In the genomic region with DNA sequence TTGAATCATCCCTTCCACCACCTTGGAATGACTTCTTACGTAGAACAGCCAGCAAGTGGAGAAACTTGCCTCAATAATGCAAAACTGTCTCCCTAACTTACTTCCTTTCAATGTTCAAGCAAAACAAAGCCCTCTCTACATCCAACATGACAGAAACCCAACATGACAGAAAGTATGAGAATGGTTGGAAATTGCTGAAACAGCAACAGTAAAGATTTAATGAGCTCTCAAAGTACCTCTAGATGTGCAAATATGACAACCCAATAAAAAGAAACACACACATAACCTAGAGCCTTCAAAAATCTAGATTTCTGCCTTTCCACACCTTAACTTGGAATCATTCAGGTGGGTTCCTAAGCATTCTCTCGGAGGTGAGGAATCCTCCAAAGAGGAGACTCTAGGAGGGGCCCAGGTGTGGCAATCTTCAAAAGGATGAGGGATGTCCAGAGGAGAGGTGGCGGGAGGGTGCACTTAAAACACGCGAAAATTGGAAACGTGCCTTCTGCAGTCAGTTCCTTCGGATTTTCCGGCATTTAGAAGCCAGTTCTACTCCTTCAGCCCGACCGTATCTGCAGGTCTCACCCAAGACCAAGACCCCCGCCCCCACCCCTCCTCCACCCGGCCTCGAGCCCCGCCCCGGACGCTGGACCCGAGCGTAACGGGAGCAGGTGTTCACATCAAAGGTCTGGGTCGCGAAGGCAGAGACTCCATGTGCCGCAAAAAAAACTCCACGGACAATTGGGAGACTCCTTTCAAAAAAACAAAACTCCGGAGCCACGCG, we compare ENCODE assay signal across 1 cellular context.
TF ChIP-seq lines count a peak whose summit lies in the region.

No MANE protein-coding gene starts in this region.

TF ChIP-seq in K562, 482 proteins besides CTCF, POLR2A, EP300 and RAD21:
- TF ChIP-seq, protein P1, sequence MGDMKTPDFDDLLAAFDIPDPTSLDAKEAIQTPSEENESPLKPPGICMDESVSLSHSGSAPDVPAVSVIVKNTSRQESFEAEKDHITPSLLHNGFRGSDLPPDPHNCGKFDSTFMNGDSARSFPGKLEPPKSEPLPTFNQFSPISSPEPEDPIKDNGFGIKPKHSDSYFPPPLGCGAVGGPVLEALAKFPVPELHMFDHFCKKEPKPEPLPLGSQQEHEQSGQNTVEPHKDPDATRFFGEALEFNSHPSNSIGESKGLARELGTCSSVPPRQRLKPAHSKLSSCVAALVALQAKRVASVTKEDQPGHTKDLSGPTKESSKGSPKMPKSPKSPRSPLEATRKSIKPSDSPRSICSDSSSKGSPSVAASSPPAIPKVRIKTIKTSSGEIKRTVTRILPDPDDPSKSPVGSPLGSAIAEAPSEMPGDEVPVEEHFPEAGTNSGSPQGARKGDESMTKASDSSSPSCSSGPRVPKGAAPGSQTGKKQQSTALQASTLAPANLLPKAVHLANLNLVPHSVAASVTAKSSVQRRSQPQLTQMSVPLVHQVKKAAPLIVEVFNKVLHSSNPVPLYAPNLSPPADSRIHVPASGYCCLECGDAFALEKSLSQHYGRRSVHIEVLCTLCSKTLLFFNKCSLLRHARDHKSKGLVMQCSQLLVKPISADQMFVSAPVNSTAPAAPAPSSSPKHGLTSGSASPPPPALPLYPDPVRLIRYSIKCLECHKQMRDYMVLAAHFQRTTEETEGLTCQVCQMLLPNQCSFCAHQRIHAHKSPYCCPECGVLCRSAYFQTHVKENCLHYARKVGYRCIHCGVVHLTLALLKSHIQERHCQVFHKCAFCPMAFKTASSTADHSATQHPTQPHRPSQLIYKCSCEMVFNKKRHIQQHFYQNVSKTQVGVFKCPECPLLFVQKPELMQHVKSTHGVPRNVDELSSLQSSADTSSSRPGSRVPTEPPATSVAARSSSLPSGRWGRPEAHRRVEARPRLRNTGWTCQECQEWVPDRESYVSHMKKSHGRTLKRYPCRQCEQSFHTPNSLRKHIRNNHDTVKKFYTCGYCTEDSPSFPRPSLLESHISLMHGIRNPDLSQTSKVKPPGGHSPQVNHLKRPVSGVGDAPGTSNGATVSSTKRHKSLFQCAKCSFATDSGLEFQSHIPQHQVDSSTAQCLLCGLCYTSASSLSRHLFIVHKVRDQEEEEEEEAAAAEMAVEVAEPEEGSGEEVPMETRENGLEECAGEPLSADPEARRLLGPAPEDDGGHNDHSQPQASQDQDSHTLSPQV (IDR thresholded peaks at IDR 0.05): 0 out of 2 replicates have a peak, but pooled peaks have one; percentile 90
- TF ChIP-seq C11orf30 (IDR thresholded peaks at IDR 0.05; ENCODE audit: low read depth): peak; percentile 80
- TF ChIP-seq, protein P2, sequence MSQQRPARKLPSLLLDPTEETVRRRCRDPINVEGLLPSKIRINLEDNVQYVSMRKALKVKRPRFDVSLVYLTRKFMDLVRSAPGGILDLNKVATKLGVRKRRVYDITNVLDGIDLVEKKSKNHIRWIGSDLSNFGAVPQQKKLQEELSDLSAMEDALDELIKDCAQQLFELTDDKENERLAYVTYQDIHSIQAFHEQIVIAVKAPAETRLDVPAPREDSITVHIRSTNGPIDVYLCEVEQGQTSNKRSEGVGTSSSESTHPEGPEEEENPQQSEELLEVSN (IDR thresholded peaks at IDR 0.05; ENCODE audit: borderline replicate concordance in 1 of 2, extremely low read depth in 1 of 2, insufficient read depth in 1 of 2, insufficient read length in 1 of 2, low read depth in 1 of 2, low read length in 1 of 2, poor library complexity in 1 of 2, severe bottlenecking in 1 of 2): peak; percentile 40 to 89
- peak; percentile 33; the same call in 1 of the 2 replicates for TF ChIP-seq RB1 (IDR thresholded peaks at IDR 0.05; ENCODE audit: low read depth)
- TF ChIP-seq TCF7 (IDR thresholded peaks at IDR 0.05; ENCODE audit: borderline replicate concordance): peak; percentile 77; the same call in 1 of the 2 replicates
- TF ChIP-seq PTTG1 (tag; IDR thresholded peaks at IDR 0.05; ENCODE audit: low read depth): no peak
- TF ChIP-seq MAFK (IDR thresholded peaks at IDR 0.05; ENCODE audit: low read length): 0 out of 2 replicates have a peak, but pooled peaks have one; percentile 17
- no peak for TF ChIP-seq SMARCA5 (IDR thresholded peaks at IDR 0.05)
- TF ChIP-seq, protein P3, sequence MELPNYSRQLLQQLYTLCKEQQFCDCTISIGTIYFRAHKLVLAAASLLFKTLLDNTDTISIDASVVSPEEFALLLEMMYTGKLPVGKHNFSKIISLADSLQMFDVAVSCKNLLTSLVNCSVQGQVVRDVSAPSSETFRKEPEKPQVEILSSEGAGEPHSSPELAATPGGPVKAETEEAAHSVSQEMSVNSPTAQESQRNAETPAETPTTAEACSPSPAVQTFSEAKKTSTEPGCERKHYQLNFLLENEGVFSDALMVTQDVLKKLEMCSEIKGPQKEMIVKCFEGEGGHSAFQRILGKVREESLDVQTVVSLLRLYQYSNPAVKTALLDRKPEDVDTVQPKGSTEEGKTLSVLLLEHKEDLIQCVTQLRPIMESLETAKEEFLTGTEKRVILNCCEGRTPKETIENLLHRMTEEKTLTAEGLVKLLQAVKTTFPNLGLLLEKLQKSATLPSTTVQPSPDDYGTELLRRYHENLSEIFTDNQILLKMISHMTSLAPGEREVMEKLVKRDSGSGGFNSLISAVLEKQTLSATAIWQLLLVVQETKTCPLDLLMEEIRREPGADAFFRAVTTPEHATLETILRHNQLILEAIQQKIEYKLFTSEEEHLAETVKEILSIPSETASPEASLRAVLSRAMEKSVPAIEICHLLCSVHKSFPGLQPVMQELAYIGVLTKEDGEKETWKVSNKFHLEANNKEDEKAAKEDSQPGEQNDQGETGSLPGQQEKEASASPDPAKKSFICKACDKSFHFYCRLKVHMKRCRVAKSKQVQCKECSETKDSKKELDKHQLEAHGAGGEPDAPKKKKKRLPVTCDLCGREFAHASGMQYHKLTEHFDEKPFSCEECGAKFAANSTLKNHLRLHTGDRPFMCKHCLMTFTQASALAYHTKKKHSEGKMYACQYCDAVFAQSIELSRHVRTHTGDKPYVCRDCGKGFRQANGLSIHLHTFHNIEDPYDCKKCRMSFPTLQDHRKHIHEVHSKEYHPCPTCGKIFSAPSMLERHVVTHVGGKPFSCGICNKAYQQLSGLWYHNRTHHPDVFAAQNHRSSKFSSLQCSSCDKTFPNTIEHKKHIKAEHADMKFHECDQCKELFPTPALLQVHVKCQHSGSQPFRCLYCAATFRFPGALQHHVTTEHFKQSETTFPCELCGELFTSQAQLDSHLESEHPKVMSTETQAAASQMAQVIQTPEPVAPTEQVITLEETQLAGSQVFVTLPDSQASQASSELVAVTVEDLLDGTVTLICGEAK (IDR thresholded peaks at IDR 0.05): 0 out of 2 replicates have a peak, but pooled peaks have one; percentile 45
- TF ChIP-seq, protein P3 (CRISPR knock-in tag; IDR thresholded peaks at IDR 0.05): no peak
- TF ChIP-seq MAFG (tag; conservative IDR thresholded peaks at IDR 0.05): peak; percentile 52
- 0 out of 2 replicates have a peak, but pooled peaks have one; percentile 9 for TF ChIP-seq ZNF175 (CRISPR knock-in tag; IDR thresholded peaks at IDR 0.05; ENCODE audit: low read depth)
- peak; percentile 89 for TF ChIP-seq ZNF316 (IDR thresholded peaks at IDR 0.05)
- peak; percentile 31; the same call in 1 of the 2 replicates for TF ChIP-seq MAFF (IDR thresholded peaks at IDR 0.05; ENCODE audit: low read length)
- no peak for TF ChIP-seq ZNF695 (CRISPR knock-in tag; IDR thresholded peaks at IDR 0.05)
- 0 out of 2 replicates have a peak, but pooled peaks have one; percentile 8 for TF ChIP-seq ZEB2 (IDR thresholded peaks at IDR 0.05)
- no peak for TF ChIP-seq ETV6 (IDR thresholded peaks at IDR 0.05; ENCODE audit: borderline replicate concordance in 1 of 2, low read depth in 2 of 2, low read length in 1 of 2)
- peak; percentile 26; the same call in 1 of the 2 replicates for TF ChIP-seq ETV6 (CRISPR knock-in tag; IDR thresholded peaks at IDR 0.05; ENCODE audit: borderline replicate concordance)
- no peak for TF ChIP-seq ZNF232 (CRISPR knock-in tag; IDR thresholded peaks at IDR 0.05)
